ENCODE assay signal across 6 cellular contexts in the genomic region with DNA sequence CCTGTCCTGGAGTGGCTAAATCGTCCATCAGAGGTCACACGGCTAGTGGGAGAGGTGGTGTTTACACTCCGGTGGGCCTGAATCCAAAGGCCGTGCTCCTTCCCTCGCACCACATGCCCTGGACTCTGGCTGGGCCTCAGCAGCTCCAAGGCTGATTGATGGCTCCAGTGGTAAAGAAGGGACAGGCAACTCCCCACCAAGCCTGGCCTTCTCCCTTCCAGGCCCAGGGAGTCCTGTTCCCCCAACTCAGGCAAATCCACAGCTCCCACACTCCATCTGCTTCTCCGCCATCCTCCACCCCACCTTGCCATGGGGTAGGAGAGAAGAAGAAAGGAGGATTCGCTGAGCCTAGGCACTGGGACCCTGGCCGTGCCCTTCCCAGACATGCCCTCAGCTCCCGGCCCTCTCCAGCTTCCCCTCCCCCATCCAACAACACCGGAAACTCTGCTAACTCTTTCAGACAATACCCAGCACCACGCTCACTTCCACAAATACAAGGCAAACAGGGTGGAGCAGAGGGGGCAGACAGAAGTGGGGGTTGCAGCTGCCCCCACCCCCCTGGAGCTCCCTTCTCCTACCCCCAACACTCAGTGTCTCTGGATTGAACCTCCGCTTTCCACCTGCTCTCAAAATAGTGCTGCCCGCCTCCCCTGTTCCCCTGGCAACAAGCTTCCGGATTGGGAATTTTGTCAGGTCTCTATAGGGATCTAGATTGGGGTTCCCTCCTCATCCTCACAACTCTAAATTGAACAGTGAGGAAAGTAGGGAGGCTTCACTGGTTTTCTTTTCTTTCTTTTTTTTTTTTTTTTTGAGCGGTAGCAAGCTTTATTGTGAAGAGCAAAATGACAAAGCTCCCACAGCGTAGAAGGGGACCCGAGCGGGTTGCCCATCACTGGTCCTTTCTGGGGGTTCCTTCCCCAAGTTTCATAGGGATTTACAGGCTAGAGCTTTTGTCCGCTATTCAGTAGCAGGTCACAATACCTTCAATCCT. TPM values are rescaled to one million over a fixed set of nuclear protein-coding genes. Genes with fewer than 3 reads are reported as not detected.
DNase-seq lines count a peak whose midpoint lies in the region; ATAC-seq and TF ChIP-seq lines count a peak whose summit lies in the region.

No MANE protein-coding gene starts in this region.

- H3K4me3 Mint-ChIP-seq in activated naive CD4-positive, alpha-beta T cell treated with anti-CD3 and anti-CD28 coated beads for 36 hours = peak overlapping the region; percentile 53

- H3K27ac ChIP-seq in right cardiac atrium (ENCODE audit: low read length) = peak overlapping the region; percentile 96
- H3K27ac ChIP-seq in transverse colon = peak overlapping the region; percentile 57 to 73 (median 68)

- H3K9me3 ChIP-seq in right cardiac atrium (ENCODE audit: control insufficient read depth, low read length) = no peaks in the 10 kb centered on the region
- no peaks in the 10 kb centered on the region for H3K9me3 ChIP-seq in transverse colon
- H3K9me3 ChIP-seq in BE2C = no peaks in the 10 kb centered on the region

- no peaks in the 10 kb centered on the region for H3K27me3 ChIP-seq in right cardiac atrium (ENCODE audit: control insufficient read depth, insufficient read depth)
- no peaks in the 10 kb centered on the region for H3K27me3 ChIP-seq in transverse colon
- H3K27me3 ChIP-seq in BE2C = no peaks in the 10 kb centered on the region

- peaks cover 0 to 36% (median 16%) of the 10 kb centered on the region in 4 donors for H3K36me3 ChIP-seq in transverse colon
- H3K36me3 ChIP-seq in BE2C = peaks cover 3% of the 10 kb centered on the region; the same call in 1 of the 2 replicates

- H3K4me1 ChIP-seq in right cardiac atrium (ENCODE audit: control insufficient read depth, insufficient read depth, low read length) (peaks cover 41% of the 10 kb centered on the region), transverse colon (peaks cover 26 to 64% (median 46%) of the 10 kb centered on the region in 4 donors), BE2C (peaks cover 7% of the 10 kb centered on the region)

- H3K4me1 Mint-ChIP-seq in activated naive CD4-positive, alpha-beta T cell treated with anti-CD3 and anti-CD28 coated beads for 36 hours (ENCODE audit: low read depth) = peaks cover 64% of the 10 kb centered on the region

- H3K27ac Mint-ChIP-seq in activated naive CD4-positive, alpha-beta T cell treated with anti-CD3 and anti-CD28 coated beads for 36 hours = peak overlapping the region; percentile 96

- WGBS in right cardiac atrium = 27% methylated on average over 19 of the region's 19 CpGs
- 60 to 90% methylated on average over 2 to 19 of the region's 19 CpGs for WGBS in transverse colon (ENCODE audit: low coverage in 1 of 2), 2 donors

- in situ Hi-C loops in transverse colon (cut with MboI; ENCODE audit: low pct_ligation_motif_present in 1 of 4, low pct_unique_long_range_greater_than_20kb in 1 of 4, low sequenced_read_pairs in 3 of 4) = no loop called here

- no peak overlapping the region for H3K4me3 ChIP-seq in right cardiac atrium (ENCODE audit: low read length)
- H3K4me3 ChIP-seq in transverse colon = no peak overlapping the region
- no peak overlapping the region for H3K4me3 ChIP-seq in BE2C (ENCODE audit: low read depth, low read length)

- intact Hi-C loops in activated naive CD4-positive, alpha-beta T cell treated with anti-CD3 and anti-CD28 coated beads for 36 hours (cut with micrococcal nuclease) = no loop called here
- intact Hi-C loops in right cardiac atrium (cut with DNase I) = no loop called here
- intact Hi-C loops in transverse colon (cut with DNase I; ENCODE audit: low total_unique reads) = no loop called here

- no peaks in the 10 kb centered on the region for H3K27me3 Mint-ChIP-seq in activated naive CD4-positive, alpha-beta T cell treated with anti-CD3 and anti-CD28 coated beads for 36 hours (ENCODE audit: low read depth)

- H3K9me3 Mint-ChIP-seq in activated naive CD4-positive, alpha-beta T cell treated with anti-CD3 and anti-CD28 coated beads for 36 hours = no peaks in the 10 kb centered on the region

- TF ChIP-seq POLR2A in transverse colon (IDR thresholded peaks at IDR 0.05) = no peak

- DNase-seq in activated naive CD4-positive, alpha-beta T cell treated with anti-CD3 and anti-CD28 coated beads for 36 hours = peak; percentile 58
- DNase-seq in activated naive CD4-positive, alpha-beta T cell (lab: John Stamatoyannopoulos, UW) = no peak
- peak; percentile 49 to 83 (median 75) for DNase-seq in right cardiac atrium
- no peak for DNase-seq in transverse colon
- no peak for DNase-seq in BE2C
- no peak for DNase-seq in activated CD8-positive, alpha-beta memory T cell treated with anti-CD3 and anti-CD28 coated beads, Interleukin-2, amount 50 U/mL, for 48 hours

- TF ChIP-seq EP300 in transverse colon (IDR thresholded peaks at IDR 0.05; ENCODE audit: low read depth) = no peak

- CTCF ChIA-PET in activated naive CD4-positive, alpha-beta T cell treated with anti-CD3 and anti-CD28 coated beads for 36 hours (lab: Charles Lee) = interaction anchor here (0.6 to 4.5 kb wide), 9 partner anchors 10 to 920 kb away, joined by 3 to 21 read pairs (median 4); a partner anchor contains a TSS

- TF ChIP-seq CTCF in transverse colon (IDR thresholded peaks at IDR 0.05) (no peak), BE2C (IDR thresholded peaks at IDR 0.05; ENCODE audit: low read depth, low read length) (no peak)

- peaks cover 45% of the 10 kb centered on the region for H3K36me3 Mint-ChIP-seq in activated naive CD4-positive, alpha-beta T cell treated with anti-CD3 and anti-CD28 coated beads for 36 hours (ENCODE audit: low read depth)

- ATAC-seq in right cardiac atrium = peak; percentile 28 to 61

RNA-seq across cellular contexts. Expression of a gene that starts 10.6 kb away (rescaled TPM):
- total RNA-seq in activated naive CD4-positive, alpha-beta T cell treated with anti-CD3 and anti-CD28 coated beads for 36 hours = 100 to 1,000 TPM; 154 to 159 TPM
- total RNA-seq in right cardiac atrium (10 to 100 TPM; 56.6 to 75.7 (median 66.7) TPM), transverse colon (100 to 1,000 TPM; 107 to 244 (median 169) TPM)
- 34.9 TPM for polyA plus RNA-seq in right cardiac atrium
- polyA plus RNA-seq in BE2C (2012; ENCODE audit: insufficient read depth, insufficient read length, low read depth) = 293 TPM

RNA-seq across cellular contexts. Expression of a gene that starts 26.3 kb away (rescaled TPM):
- under 1 TPM in 1 of 2 experiments, not detected in 1; 0.29 TPM for total RNA-seq in activated naive CD4-positive, alpha-beta T cell treated with anti-CD3 and anti-CD28 coated beads for 36 hours
- total RNA-seq in right cardiac atrium (not detected), transverse colon (10 to 100 TPM in 1 of 4 donors, 1 to 10 TPM in 2, under 1 TPM in 1; 0.80 to 11.6 (median 2.5) TPM)
- polyA plus RNA-seq in right cardiac atrium = not detected
- polyA plus RNA-seq in BE2C (2012; ENCODE audit: insufficient read depth, insufficient read length, low read depth) = 2.1 TPM

RNA-seq across cellular contexts. Expression of a gene that starts 33.5 kb away (rescaled TPM):
- total RNA-seq in activated naive CD4-positive, alpha-beta T cell treated with anti-CD3 and anti-CD28 coated beads for 36 hours = 10 to 100 TPM; 82.3 to 87.2 TPM
- 10 to 100 TPM; 24.0 to 29.3 (median 28.8) TPM for total RNA-seq in right cardiac atrium
- 20.0 TPM for polyA plus RNA-seq in right cardiac atrium
- total RNA-seq in transverse colon = 100 to 1,000 TPM in 2 of 4 donors, 10 to 100 TPM in 2; 76.2 to 158 (median 98.7) TPM
- polyA plus RNA-seq in BE2C (2012; ENCODE audit: insufficient read depth, insufficient read length, low read depth) = 44.7 TPM

RNA-seq across cellular contexts. Expression of a gene that starts 53.0 kb away (rescaled TPM):
- total RNA-seq in activated naive CD4-positive, alpha-beta T cell treated with anti-CD3 and anti-CD28 coated beads for 36 hours = 100 to 1,000 TPM; 141 to 142 TPM
- total RNA-seq in right cardiac atrium = 100 to 1,000 TPM in 1 of 4 donors, 10 to 100 TPM in 3; 82.0 to 112 (median 93.1) TPM
- 93.3 TPM for polyA plus RNA-seq in right cardiac atrium
- 100 to 1,000 TPM in 2 of 4 donors, 10 to 100 TPM in 2; 51.2 to 275 (median 168) TPM for total RNA-seq in transverse colon
- 528 TPM for polyA plus RNA-seq in BE2C (2012; ENCODE audit: insufficient read depth, insufficient read length, low read depth)

RNA-seq across cellular contexts. Expression of a gene that starts 56.6 kb away (rescaled TPM):
- 10 to 100 TPM; 17.1 to 21.3 TPM for total RNA-seq in activated naive CD4-positive, alpha-beta T cell treated with anti-CD3 and anti-CD28 coated beads for 36 hours
- total RNA-seq in right cardiac atrium (10 to 100 TPM; 21.6 to 26.2 (median 22.5) TPM), transverse colon (10 to 100 TPM in 3 of 4 donors, 1 to 10 TPM in 1; 6.4 to 23.7 (median 17.0) TPM)
- 9.4 TPM for polyA plus RNA-seq in right cardiac atrium
- 9.3 TPM for polyA plus RNA-seq in BE2C (2012; ENCODE audit: insufficient read depth, insufficient read length, low read depth)

Comparison
In these comparisons a context has a peak if more than half of its experiments do, and no peak if none do; other contexts are left out.
1. DNase-seq: peak in activated naive CD4-positive, alpha-beta T cell treated with anti-CD3 and anti-CD28 coated beads for 36 hours (single experiment) and right cardiac atrium (3 of 3); none in activated naive CD4-positive, alpha-beta T cell (0 of 4), transverse colon (single experiment), BE2C (single experiment) and activated CD8-positive, alpha-beta memory T cell treated with anti-CD3 and anti-CD28 coated beads, Interleukin-2, amount 50 U/mL, for 48 hours (single experiment).